ENCODE assay signal across 16 cellular contexts in the genomic region with DNA sequence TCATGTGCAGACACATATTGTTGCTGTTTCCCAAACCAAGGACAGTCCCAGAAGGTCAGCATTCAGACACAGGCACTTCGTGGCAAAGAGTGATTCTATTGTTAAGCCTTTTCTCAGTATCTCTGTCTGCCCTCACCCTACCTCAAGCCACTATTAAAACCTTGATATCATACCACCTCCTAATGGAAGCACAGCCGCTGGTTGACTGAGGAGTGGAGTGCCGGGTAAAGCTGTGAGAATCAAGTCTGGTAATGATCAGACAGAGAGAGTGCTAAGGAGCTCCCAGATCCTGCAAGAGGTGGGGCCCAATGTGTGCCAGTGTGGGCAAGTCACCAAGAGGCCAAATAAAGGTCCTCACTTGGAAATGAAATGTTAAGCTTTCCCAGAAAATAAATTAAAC.
DNase-seq lines count a peak whose midpoint lies in the region; ATAC-seq and TF ChIP-seq lines count a peak whose summit lies in the region.
"Had no signal": no experiment of that assay in that cellular context is flagged by ENCODE, and none has a peak within 500 bp of the region (broad histone marks: within the 10 kb centered on the region; RNA-seq: fewer than 3 reads in every experiment).

No MANE protein-coding gene starts in this region.

- H3K9me3 ChIP-seq in heart left ventricle (no peaks in the 10 kb centered on the region), right atrium auricular region (no peaks in the 10 kb centered on the region)

- DNase-seq in NCI-H2029 treated with DMSO at 0.1 percent for 48 hours (lab: John Stamatoyannopoulos, UW) (peak; percentile 28), NCI-H2029 (lab: John Stamatoyannopoulos, UW) (no peak), heart left ventricle (no peak), right atrium auricular region (ENCODE audit: low spot score) (no peak), NCI-H510A (lab: John Stamatoyannopoulos, UW) (peak; percentile 6)
- no peak for DNase-seq in activated naive CD4-positive, alpha-beta T cell treated with anti-CD3 and anti-CD28 coated beads, Interleukin-2, amount 50 U/mL, for 16 hours
- no peak for DNase-seq in activated CD4-positive, alpha-beta T cell treated with anti-CD3 and anti-CD28 coated beads, Interleukin-2, amount 50 U/mL, for 4 hours
- DNase-seq: C1 segment of cervical spinal cord; Calu3; CD4-positive, alpha-beta T cell; DMS 273 treated with DMSO at 0.1 percent for 48 hours; EL; GM23248; H7 had no signal

- no peak overlapping the region for H3K4me3 ChIP-seq in heart left ventricle
- no peak overlapping the region for H3K4me3 ChIP-seq in right atrium auricular region
- H3K4me3 ChIP-seq: GM23248 had no signal

- H3K36me3 ChIP-seq in heart left ventricle (no peaks in the 10 kb centered on the region), right atrium auricular region (no peaks in the 10 kb centered on the region)

- H3K4me1 Mint-ChIP-seq in brain = peaks cover 30% of the 10 kb centered on the region

- peak overlapping the region in 1 of 5 experiments; percentile 25 for H3K4me3 Mint-ChIP-seq in brain
- H3K4me3 Mint-ChIP-seq: B cell; CD4-positive, alpha-beta T cell had no signal

- peak overlapping the region in 3 of 5 experiments; percentile 33 to 97 (median 95) for H3K27ac Mint-ChIP-seq in brain
- H3K27ac Mint-ChIP-seq: B cell; CD4-positive, alpha-beta T cell had no signal

- no peak for TF ChIP-seq POLR2A in heart left ventricle (IDR thresholded peaks at IDR 0.05)

- no peaks in the 10 kb centered on the region for H3K27me3 Mint-ChIP-seq in brain
- H3K27me3 Mint-ChIP-seq: B cell; CD4-positive, alpha-beta T cell had no signal

- H3K27me3 ChIP-seq in heart left ventricle = no peaks in the 10 kb centered on the region
- H3K27me3 ChIP-seq in right atrium auricular region = no peaks in the 10 kb centered on the region

- TF ChIP-seq CTCF in heart left ventricle (IDR thresholded peaks at IDR 0.05) (no peak), right atrium auricular region (IDR thresholded peaks at IDR 0.05) (no peak), brain (conservative IDR thresholded peaks at IDR 0.05) (no peak)

- H3K36me3 Mint-ChIP-seq in brain = no peaks in the 10 kb centered on the region

- H3K27ac ChIP-seq in heart left ventricle (no peak overlapping the region), right atrium auricular region (no peak overlapping the region)
- H3K27ac ChIP-seq: GM23248 had no signal

- H3K4me1 ChIP-seq in heart left ventricle (peaks cover 0 to 13% (median 0%) of the 10 kb centered on the region in 12 donors), right atrium auricular region (no peaks in the 10 kb centered on the region)

- peaks cover 0 to 2% (median 0%) of the 10 kb centered on the region in 5 experiments for H3K9me3 Mint-ChIP-seq in brain
- H3K9me3 Mint-ChIP-seq: CD4-positive, alpha-beta T cell had no signal

- ATAC-seq in heart left ventricle = peak; percentile 20 to 64 (median 46)

- intact Hi-C loops in heart left ventricle (cut with DNase I) = no loop called here

- 47 to 64% (median 51%) methylated on average over 3 of the region's 3 CpGs for WGBS in heart left ventricle, 4 donors

Comparison
In these comparisons a context has a peak if more than half of its experiments do, and no peak if none do; other contexts are left out.
1. DNase-seq: peak in NCI-H2029 treated with DMSO at 0.1 percent for 48 hours (single experiment) and NCI-H510A (single experiment); none in NCI-H2029 (single experiment), heart left ventricle (0 of 5), right atrium auricular region (single experiment), activated naive CD4-positive, alpha-beta T cell treated with anti-CD3 and anti-CD28 coated beads, Interleukin-2, amount 50 U/mL, for 16 hours (single experiment) and activated CD4-positive, alpha-beta T cell treated with anti-CD3 and anti-CD28 coated beads, Interleukin-2, amount 50 U/mL, for 4 hours (0 of 2).